Comparison of ENCODE assay signal across 21 cellular contexts in genomic region chr12:45980540-45980939, GRCh38. TPM values are rescaled to one million over a fixed set of nuclear protein-coding genes. Genes with fewer than 3 reads are reported as not detected.
DNase-seq lines count a peak whose midpoint lies in the region; ATAC-seq and TF ChIP-seq lines count a peak whose summit lies in the region.
"Had no signal": no experiment of that assay in that cellular context is flagged by ENCODE, and none has a peak within 500 bp of the region (broad histone marks: within the 10 kb centered on the region; RNA-seq: fewer than 3 reads in every experiment).

No MANE protein-coding gene starts in this region.

- no peaks in the 10 kb centered on the region for H3K27me3 ChIP-seq in heart right ventricle
- no peaks in the 10 kb centered on the region for H3K27me3 ChIP-seq in right cardiac atrium (ENCODE audit: control insufficient read depth, insufficient read depth)
- H3K27me3 ChIP-seq in Loucy (ENCODE audit: insufficient read depth, low read length, poor library complexity, severe bottlenecking) = no peaks in the 10 kb centered on the region
- H3K27me3 ChIP-seq in trophoblast cell (ENCODE audit: insufficient read depth, low read length) = no peaks in the 10 kb centered on the region
- H3K27me3 ChIP-seq in breast epithelium = no peaks in the 10 kb centered on the region
- H3K27me3 ChIP-seq: BE2C had no signal

- H2BK12ac ChIP-seq in trophoblast cell (ENCODE audit: low read length) = no peak overlapping the region

- H3K27ac Mint-ChIP-seq in effector memory CD8-positive, alpha-beta T cell = no peak overlapping the region

- no peak overlapping the region for H3K14ac ChIP-seq in trophoblast cell (ENCODE audit: low read length)

- H3K9ac ChIP-seq in Loucy (ENCODE audit: low read depth, low read length, poor library complexity, severe bottlenecking) = no peak overlapping the region
- H3K9ac ChIP-seq in trophoblast cell (ENCODE audit: low read length) = no peak overlapping the region

- H3K4me3 ChIP-seq in heart right ventricle = no peak overlapping the region
- no peak overlapping the region for H3K4me3 ChIP-seq in right cardiac atrium (ENCODE audit: low read length)
- H3K4me3 ChIP-seq in Loucy (ENCODE audit: low read length, poor library complexity, severe bottlenecking) = peak overlapping the region; percentile 48
- no peak overlapping the region for H3K4me3 ChIP-seq in trophoblast cell (ENCODE audit: low read depth, low read length)
- no peak overlapping the region for H3K4me3 ChIP-seq in breast epithelium
- H3K4me3 ChIP-seq: A549 had no signal

- H3K36me3 ChIP-seq in heart right ventricle (peaks cover 0 to 7% (median 0%) of the 10 kb centered on the region in 9 donors), Loucy (ENCODE audit: insufficient read depth, low read length) (no peaks in the 10 kb centered on the region), trophoblast cell (ENCODE audit: control insufficient read depth in 1 of 2, insufficient read depth in 2 of 2, low read length in 2 of 2) (peaks cover 0 to 1% of the 10 kb centered on the region in 2 experiments), breast epithelium (no peaks in the 10 kb centered on the region)

- ATAC-seq in heart right ventricle (peak in 3 of 8 donors; percentile 28 to 83 (median 67)), right cardiac atrium (no peak)
- no peak for ATAC-seq in effector memory CD8-positive, alpha-beta T cell (replicated peaks)
- ATAC-seq: A549, HCT116 had no signal

- H3K9me2 ChIP-seq in Loucy (replicated peaks; ENCODE audit: low read depth, low read length) = no peaks in the 10 kb centered on the region

- H3K23ac ChIP-seq in trophoblast cell (ENCODE audit: low read length) = no peak overlapping the region

- H3K36me3 Mint-ChIP-seq in effector memory CD8-positive, alpha-beta T cell (ENCODE audit: insufficient read depth) = peaks cover 13% of the 10 kb centered on the region

- peak overlapping the region; percentile 89 for H3K4ac ChIP-seq in trophoblast cell (ENCODE audit: low read depth, low read length)

- H3K4me1 ChIP-seq in heart right ventricle (peaks cover 3 to 97% (median 90%) of the 10 kb centered on the region in 9 donors), right cardiac atrium (ENCODE audit: control insufficient read depth, insufficient read depth, low read length) (peaks cover 11% of the 10 kb centered on the region), Loucy (ENCODE audit: insufficient read depth, low read length, poor library complexity, severe bottlenecking) (peaks cover 56% of the 10 kb centered on the region), trophoblast cell (ENCODE audit: control insufficient read depth in 1 of 2, insufficient read depth in 2 of 2, low read length in 2 of 2) (peaks cover under 1 to 3% of the 10 kb centered on the region in 2 experiments), breast epithelium (peaks cover 0 to 7% of the 10 kb centered on the region in 2 donors)

- no peak overlapping the region for H3K18ac ChIP-seq in trophoblast cell (ENCODE audit: low read length)

- H3K79me2 ChIP-seq in Loucy (ENCODE audit: insufficient read depth, low read length) (peaks cover 100% of the 10 kb centered on the region), trophoblast cell (ENCODE audit: control insufficient read depth, insufficient read depth, low read length, poor library complexity) (peaks cover 2% of the 10 kb centered on the region)

- DNase-seq in heart right ventricle (no peak), right cardiac atrium (no peak), trophoblast cell (no peak), breast epithelium (ENCODE audit: low spot score in 2 of 2) (no peak), DMS53 treated with DMSO at 0.1 percent for 48 hours (lab: John Stamatoyannopoulos, UW; ENCODE audit: unreplicated experiment) (no peak)
- no peak for DNase-seq in effector memory CD8-positive, alpha-beta T cell
- DNase-seq in activated CD4-positive, alpha-beta T cell treated with anti-CD3 and anti-CD28 coated beads, Interleukin-2, amount 50 U/mL, for 1 hour = no peak
- DNase-seq: BE2C; CD4-positive, alpha-beta T cell; COR-L47; DMS 273 treated with DMSO at 0.1 percent for 48 hours; KG1; NCI-H1092 treated with DMSO at 0.1 percent for 48 hours; NCI-H1436 treated with DMSO at 0.1 percent for 48 hours; NCI-H1930; NCI-H510A; NCI-H774; OCI-M1 had no signal

- H3K27ac ChIP-seq in heart right ventricle (peak overlapping the region in 8 of 10 donors; percentile 3 to 51 (median 46)), right cardiac atrium (ENCODE audit: low read length) (no peak overlapping the region), trophoblast cell (ENCODE audit: low read depth, low read length) (no peak overlapping the region), breast epithelium (no peak overlapping the region)
- H3K27ac ChIP-seq: A549 had no signal

- H3F3A ChIP-seq in Loucy (ENCODE audit: low read depth) = no peaks in the 10 kb centered on the region

- no peak overlapping the region for H4K91ac ChIP-seq in trophoblast cell (ENCODE audit: low read depth, low read length)

- no peak for TF ChIP-seq POLR2A in breast epithelium (IDR thresholded peaks at IDR 0.05)

- no peaks in the 10 kb centered on the region for H3K9me3 Mint-ChIP-seq in effector memory CD8-positive, alpha-beta T cell
- H3K9me3 Mint-ChIP-seq: CD4-positive, alpha-beta T cell had no signal

- TF ChIP-seq CTCF in heart right ventricle (IDR thresholded peaks at IDR 0.05) (no peak), Loucy (conservative IDR thresholded peaks at IDR 0.05; ENCODE audit: low read length) (no peak), breast epithelium (IDR thresholded peaks at IDR 0.05) (no peak)

- H4K8ac ChIP-seq in trophoblast cell (ENCODE audit: low read depth, low read length) = no peak overlapping the region

- WGBS in heart right ventricle, 2 donors = 46 to 58% methylated on average over 1 of the region's 1 CpG
- 56% methylated on average over 1 of the region's 1 CpG for WGBS in right cardiac atrium
- WGBS in trophoblast cell (ENCODE audit: extremely low coverage, insufficient coverage, insufficient read length) = no CpG with 5 or more reads among the region's 1 CpG

- H2BK120ac ChIP-seq in trophoblast cell (ENCODE audit: insufficient read depth, low read length, poor library complexity) = no peak overlapping the region

- intact Hi-C loops in heart right ventricle (cut with DNase I) = no loop called here
- intact Hi-C loops in right cardiac atrium (cut with DNase I) = no loop called here
- intact Hi-C loops in breast epithelium (cut with DNase I; ENCODE audit: low total_unique reads) = no loop called here

- H3K4me1 Mint-ChIP-seq in effector memory CD8-positive, alpha-beta T cell (ENCODE audit: low read depth in 2 of 2) = peaks cover 67 to 90% of the 10 kb centered on the region in 2 donors

- H2AK5ac ChIP-seq in trophoblast cell (ENCODE audit: low read length) = no peak overlapping the region

- H3K27me3 Mint-ChIP-seq in effector memory CD8-positive, alpha-beta T cell = no peaks in the 10 kb centered on the region
- H3K27me3 Mint-ChIP-seq: CD4-positive, alpha-beta T cell had no signal

- H4K12ac ChIP-seq in trophoblast cell (ENCODE audit: low read depth, low read length) = no peak overlapping the region

- H3K79me1 ChIP-seq in trophoblast cell (ENCODE audit: low read length) = no peaks in the 10 kb centered on the region

- peaks cover 100% of the 10 kb centered on the region for H4K20me1 ChIP-seq in Loucy (ENCODE audit: insufficient read depth, low read length, poor library complexity, severe bottlenecking)

- H2AFZ ChIP-seq in Loucy (ENCODE audit: low read length) (no peak overlapping the region), trophoblast cell (ENCODE audit: insufficient read depth, low read length, poor library complexity) (no peak overlapping the region)

- H2BK5ac ChIP-seq in trophoblast cell (ENCODE audit: low read depth, low read length, poor library complexity) = no peak overlapping the region

- peak overlapping the region; percentile 6 to 45 for H3K4me3 Mint-ChIP-seq in effector memory CD8-positive, alpha-beta T cell

- H3K4me2 ChIP-seq in Loucy (ENCODE audit: low read depth, low read length, poor library complexity, severe bottlenecking) = peak overlapping the region; percentile 98
- H3K4me2 ChIP-seq in trophoblast cell (ENCODE audit: low read length) = no peak overlapping the region

- H3K9me3 ChIP-seq in heart right ventricle (no peaks in the 10 kb centered on the region), right cardiac atrium (ENCODE audit: control insufficient read depth, low read length) (no peaks in the 10 kb centered on the region), Loucy (ENCODE audit: insufficient read depth, low read depth, low read length) (no peaks in the 10 kb centered on the region), trophoblast cell (ENCODE audit: insufficient read depth, low read depth, low read length) (no peaks in the 10 kb centered on the region), breast epithelium (no peaks in the 10 kb centered on the region)
- H3K9me3 ChIP-seq: A549, BE2C had no signal

RNA-seq across cellular contexts. Expression of gene SCAF11, which starts 9.8 kb away (rescaled TPM):
- total RNA-seq in heart right ventricle (100 to 1,000 TPM in 3 of 10 donors, 10 to 100 TPM in 7; 71.9 to 112 (median 87.3) TPM), right cardiac atrium (10 to 100 TPM; 79.7 to 93.7 (median 82.9) TPM), breast epithelium (100 to 1,000 TPM; 141 to 195 (median 177) TPM)
- polyA plus RNA-seq in heart right ventricle (10 to 100 TPM; 15.1 to 32.8 TPM), right cardiac atrium (23.5 TPM)
- polyA plus RNA-seq in trophoblast cell (2013) = 117 and 119 TPM in 2 replicates

Comparison
In these comparisons a context has a peak if more than half of its experiments do, and no peak if none do; other contexts are left out.
1. H3K27ac ChIP-seq: peak in heart right ventricle (8 of 10); none in right cardiac atrium (single experiment), trophoblast cell (single experiment) and breast epithelium (0 of 2).